In genomic region chr20:38219006-38219950, GRCh38 we compare ENCODE assay signal across 18 cellular contexts. TPM values are rescaled to one million over a fixed set of nuclear protein-coding genes. Genes with fewer than 3 reads are reported as not detected.
"Had no signal": no experiment of that assay in that cellular context is flagged by ENCODE, and none has a peak within 500 bp of the region (broad histone marks: within the 10 kb centered on the region; RNA-seq: fewer than 3 reads in every experiment).

No MANE protein-coding gene starts in this region.

- H3K27ac ChIP-seq: cardiac muscle cell, gastroesophageal sphincter, VCaP had no signal

- FAIRE-seq: colon, islet of Langerhans had no signal

- H3K4me3 Mint-ChIP-seq: activated CD4-positive, alpha-beta memory T cell treated with anti-CD3 and anti-CD28 coated beads, Interleukin-2, amount 10 ng/mL, durations not matched to agents 7 days and 5 days; activated CD4-positive, alpha-beta T cell treated with anti-CD3 and anti-CD28 coated beads for 36 hours; activated T-cell treated with anti-CD3 and anti-CD28 coated beads, Interleukin-2, amount 50 U/mL, for 4 hours had no signal

- H3K9me3 Mint-ChIP-seq: activated CD4-positive, alpha-beta memory T cell treated with anti-CD3 and anti-CD28 coated beads, Interleukin-2, amount 10 ng/mL, durations not matched to agents 7 days and 5 days; activated T-cell treated with anti-CD3 and anti-CD28 coated beads, Interleukin-2, amount 50 U/mL, for 4 hours had no signal

- H3K4me1 Mint-ChIP-seq: activated CD4-positive, alpha-beta T cell treated with anti-CD3 and anti-CD28 coated beads for 36 hours had no signal

- DNase-seq: activated CD4-positive, alpha-beta memory T cell treated with anti-CD3 and anti-CD28 coated beads, Interleukin-2, amount 10 ng/mL, durations not matched to agents 7 days and 5 days; activated CD4-positive, alpha-beta T cell treated with anti-CD3 and anti-CD28 coated beads for 36 hours; activated effector memory CD4-positive, alpha-beta T cell treated with Interleukin-2 at 50 U/mL for 16 hours; activated naive CD4-positive, alpha-beta T cell treated with anti-CD3 and anti-CD28 coated beads, Interleukin-2, amount 50 U/mL, for 16 hours; activated T-cell treated with anti-CD3 and anti-CD28 coated beads, Interleukin-2, amount 50 U/mL, for 4 hours; erythroblast; heart right ventricle; right cardiac atrium; stimulated activated CD4-positive, alpha-beta T cell treated with anti-CD3 and anti-CD28 coated beads, Interleukin-1b, Interleukin-23, amount 100 ng/mL, for 48 hours; stomach had no signal

- H3K27me3 ChIP-seq: cardiac muscle cell, gastroesophageal sphincter, heart right ventricle, stomach, vagina had no signal

- H3K36me3 ChIP-seq: cardiac muscle cell, vagina had no signal

- H3K27ac Mint-ChIP-seq: activated CD4-positive, alpha-beta memory T cell treated with anti-CD3 and anti-CD28 coated beads, Interleukin-2, amount 10 ng/mL, durations not matched to agents 7 days and 5 days; activated CD4-positive, alpha-beta T cell treated with anti-CD3 and anti-CD28 coated beads for 36 hours had no signal

- H3K4me3 ChIP-seq: cardiac muscle cell, gastroesophageal sphincter, heart right ventricle, stomach, vagina had no signal

- H3K9me3 ChIP-seq: gastroesophageal sphincter, heart right ventricle, stomach, vagina had no signal

RNA-seq across cellular contexts. Expression of gene KIAA1755, which starts 41.3 kb away (rescaled TPM):
- total RNA-seq: activated CD4-positive, alpha-beta memory T cell treated with anti-CD3 and anti-CD28 coated beads, Interleukin-2, amount 10 ng/mL, durations not matched to agents 7 days and 5 days; activated CD4-positive, alpha-beta T cell treated with anti-CD3 and anti-CD28 coated beads for 36 hours; activated T-cell treated with anti-CD3 and anti-CD28 coated beads, Interleukin-2, amount 50 U/mL, for 4 hours; cardiac muscle cell; lung microvascular endothelial cell; T-helper 1 cell treated with Interleukin-12 subunit alpha and Interleukin-12 subunit beta and Interleukin-4 antibody, amounts not matched to agents 30 ng/mL and 1 ng/mL, for 36 hours had no signal
- polyA plus RNA-seq: cardiac muscle cell had no signal
